ENCODE assay signal across 13 cellular contexts in the genomic region with DNA sequence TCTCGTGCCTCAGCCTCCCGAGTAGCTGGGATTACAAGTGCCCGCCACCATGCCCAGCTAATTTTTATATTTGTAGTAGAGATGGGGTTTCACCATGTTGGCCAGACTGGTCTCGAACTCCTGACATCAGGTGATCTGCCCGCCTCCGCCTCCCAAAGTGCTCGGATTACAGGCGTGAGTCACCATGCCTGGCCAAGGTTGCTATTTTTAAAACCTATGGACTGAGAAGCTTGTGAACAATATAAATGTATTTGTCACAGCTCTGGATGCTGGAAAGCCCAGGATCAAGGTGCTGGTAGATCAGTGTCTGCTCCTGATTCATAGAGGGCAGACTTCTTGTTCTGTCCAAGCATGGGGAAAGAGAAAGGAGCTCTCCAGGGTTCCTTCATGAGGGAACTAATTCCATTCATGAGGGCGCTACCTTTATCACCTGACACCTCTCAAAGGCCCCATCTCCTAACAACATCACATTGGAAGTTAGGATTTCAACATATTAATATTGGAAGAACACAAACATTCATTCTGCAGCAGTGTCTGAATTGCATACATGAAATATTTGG. TPM values are rescaled to one million over a fixed set of nuclear protein-coding genes. Genes with fewer than 3 reads are reported as not detected.
DNase-seq lines count a peak whose midpoint lies in the region; ATAC-seq and TF ChIP-seq lines count a peak whose summit lies in the region.
"Had no signal": no experiment of that assay in that cellular context is flagged by ENCODE, and none has a peak within 500 bp of the region (broad histone marks: within the 10 kb centered on the region; RNA-seq: fewer than 3 reads in every experiment).

No MANE protein-coding gene starts in this region.

- intact Hi-C loops in heart left ventricle (cut with DNase I) = no loop called here
- intact Hi-C loops in OCI-LY7 (cut with micrococcal nuclease; ENCODE audit: unreplicated experiment) = no loop called here

- no peak for ATAC-seq in activated naive CD8-positive, alpha-beta T cell treated with anti-CD3 and anti-CD28 coated beads, Interleukin-2, amount 50 U/mL, for 24 hours
- no peak for ATAC-seq in T-cell (replicated peaks in 1 of 4)
- ATAC-seq in heart left ventricle = no peak
- ATAC-seq: left cardiac atrium had no signal

- H3K4me3 Mint-ChIP-seq in activated naive CD8-positive, alpha-beta T cell = no peak overlapping the region
- no peak overlapping the region for H3K4me3 Mint-ChIP-seq in activated naive CD8-positive, alpha-beta T cell treated with anti-CD3 and anti-CD28 coated beads, Interleukin-2, amount 50 U/mL, for 24 hours
- H3K4me3 Mint-ChIP-seq in T-cell = no peak overlapping the region
- no peak overlapping the region for H3K4me3 Mint-ChIP-seq in nephron progenitor cell

- H3K27me3 Mint-ChIP-seq in activated naive CD8-positive, alpha-beta T cell = no peaks in the 10 kb centered on the region
- H3K27me3 Mint-ChIP-seq in activated naive CD8-positive, alpha-beta T cell treated with anti-CD3 and anti-CD28 coated beads, Interleukin-2, amount 50 U/mL, for 24 hours = no peaks in the 10 kb centered on the region
- no peaks in the 10 kb centered on the region for H3K27me3 Mint-ChIP-seq in T-cell
- no peaks in the 10 kb centered on the region for H3K27me3 Mint-ChIP-seq in nephron progenitor cell (ENCODE audit: low read depth, poor library complexity)

- H3K9me3 Mint-ChIP-seq in activated naive CD8-positive, alpha-beta T cell (ENCODE audit: low read depth) = no peaks in the 10 kb centered on the region
- H3K9me3 Mint-ChIP-seq in activated naive CD8-positive, alpha-beta T cell treated with anti-CD3 and anti-CD28 coated beads, Interleukin-2, amount 50 U/mL, for 24 hours = no peaks in the 10 kb centered on the region
- H3K9me3 Mint-ChIP-seq in T-cell (no peaks in the 10 kb centered on the region), nephron progenitor cell (no peaks in the 10 kb centered on the region)

- H3K27ac ChIP-seq in heart left ventricle (no peak overlapping the region), OCI-LY7 (ENCODE audit: low read depth, low read length, poor library complexity, severe bottlenecking) (no peak overlapping the region)
- H3K27ac ChIP-seq: SJCRH30 had no signal

- H3K9me3 ChIP-seq in heart left ventricle (no peaks in the 10 kb centered on the region), OCI-LY7 (ENCODE audit: low read length) (no peaks in the 10 kb centered on the region)
- H3K9me3 ChIP-seq: SJCRH30 had no signal

- H3K36me3 Mint-ChIP-seq in activated naive CD8-positive, alpha-beta T cell = peaks cover 13% of the 10 kb centered on the region
- H3K36me3 Mint-ChIP-seq in activated naive CD8-positive, alpha-beta T cell treated with anti-CD3 and anti-CD28 coated beads, Interleukin-2, amount 50 U/mL, for 24 hours (ENCODE audit: low read depth) = peaks cover 61% of the 10 kb centered on the region
- peaks cover 48% of the 10 kb centered on the region for H3K36me3 Mint-ChIP-seq in T-cell
- peaks cover 76% of the 10 kb centered on the region for H3K36me3 Mint-ChIP-seq in nephron progenitor cell (ENCODE audit: low read depth)

- H2AFZ ChIP-seq in OCI-LY7 (ENCODE audit: low read length) = no peak overlapping the region

- no peaks in the 10 kb centered on the region for H4K20me1 ChIP-seq in OCI-LY7 (ENCODE audit: insufficient read depth, low read length)

- POLR2A ChIA-PET in T-cell (lab: Charles Lee) (interaction anchor here in 1 of 2 donors (0.6 kb wide), 1 partner anchor 35 kb away, joined by 5 read pairs; no protein-coding TSS in a partner anchor), OCI-LY7 (lab: Charles Lee) (no interaction called here)

- CTCF ChIA-PET in T-cell (lab: Charles Lee) = interaction anchor here in 1 of 2 donors (0.9 to 1.4 kb wide), 2 partner anchors 13 to 34 kb away, joined by 3 to 4 read pairs; no protein-coding TSS in a partner anchor
- CTCF ChIA-PET in OCI-LY7 (lab: Charles Lee; ENCODE audit: unreplicated experiment) = no interaction called here

- no peak for TF ChIP-seq POLR2A in heart left ventricle (IDR thresholded peaks at IDR 0.05)

- no peak for DNase-seq in activated naive CD8-positive, alpha-beta T cell treated with anti-CD3 and anti-CD28 coated beads, Interleukin-2, amount 50 U/mL, for 24 hours
- DNase-seq in T-cell (no peak), fibroblast of mammary gland (ENCODE audit: low read depth) (peak; percentile 30), nephron progenitor cell (no peak), heart left ventricle (no peak), NOMO-1 (lab: John Stamatoyannopoulos, UW; ENCODE audit: unreplicated experiment in 2 of 2) (no peak), OCI-LY7 (ENCODE audit: low spot score) (no peak)
- DNase-seq: activated naive CD4-positive, alpha-beta T cell treated with Interleukin-2 at 50 U/mL for 16 hours; Karpas-422; left cardiac atrium; SJCRH30 had no signal

- no peak overlapping the region for H3K4me2 ChIP-seq in OCI-LY7 (ENCODE audit: low read length)

- no peak overlapping the region for H3K4me3 ChIP-seq in fibroblast of mammary gland (ENCODE audit: control insufficient read depth, low read depth, low read length)
- no peak overlapping the region for H3K4me3 ChIP-seq in heart left ventricle
- no peak overlapping the region for H3K4me3 ChIP-seq in OCI-LY7 (ENCODE audit: low read depth, low read length, poor library complexity, severe bottlenecking)
- H3K4me3 ChIP-seq: SJCRH30 had no signal

- WGBS in heart left ventricle, 4 donors = 92 to 95% (median 94%) methylated on average over 9 of the region's 9 CpGs

- H3K27me3 ChIP-seq in heart left ventricle = no peaks in the 10 kb centered on the region
- H3K27me3 ChIP-seq: SJCRH30 had no signal

- H3K27ac Mint-ChIP-seq in activated naive CD8-positive, alpha-beta T cell = peak overlapping the region; percentile 80
- no peak overlapping the region for H3K27ac Mint-ChIP-seq in activated naive CD8-positive, alpha-beta T cell treated with anti-CD3 and anti-CD28 coated beads, Interleukin-2, amount 50 U/mL, for 24 hours
- H3K27ac Mint-ChIP-seq in T-cell = peak overlapping the region; percentile 22 to 43
- H3K27ac Mint-ChIP-seq in nephron progenitor cell = no peak overlapping the region

- H3K4me1 Mint-ChIP-seq in activated naive CD8-positive, alpha-beta T cell (ENCODE audit: low read depth) = peaks cover 24% of the 10 kb centered on the region
- H3K4me1 Mint-ChIP-seq in activated naive CD8-positive, alpha-beta T cell treated with anti-CD3 and anti-CD28 coated beads, Interleukin-2, amount 50 U/mL, for 24 hours = peaks cover 36% of the 10 kb centered on the region
- H3K4me1 Mint-ChIP-seq in T-cell = peaks cover 23 to 35% (median 34%) of the 10 kb centered on the region in 3 donors
- peaks cover 7% of the 10 kb centered on the region for H3K4me1 Mint-ChIP-seq in nephron progenitor cell

- H3K4me1 ChIP-seq in heart left ventricle (peaks cover 0 to 6% (median 2%) of the 10 kb centered on the region in 12 donors), OCI-LY7 (ENCODE audit: insufficient read depth, low read length, poor library complexity, severe bottlenecking) (peaks cover 6% of the 10 kb centered on the region)
- H3K4me1 ChIP-seq: SJCRH30 had no signal

- no peaks in the 10 kb centered on the region for H3K9me2 ChIP-seq in OCI-LY7 (ENCODE audit: insufficient read depth, low read length)

- no peak for TF ChIP-seq CTCF in fibroblast of mammary gland (conservative IDR thresholded peaks at IDR 0.05; ENCODE audit: control insufficient read depth, insufficient read depth, low read depth, low read length)
- no peak for TF ChIP-seq CTCF in nephron progenitor cell (IDR thresholded peaks at IDR 0.05)
- no peak for TF ChIP-seq CTCF in heart left ventricle (IDR thresholded peaks at IDR 0.05)
- TF ChIP-seq CTCF in OCI-LY7 (conservative IDR thresholded peaks at IDR 0.05; ENCODE audit: low read length) = no peak

- peaks cover 6% of the 10 kb centered on the region; the same call in 1 of the 2 replicates for H3K79me2 ChIP-seq in OCI-LY7 (ENCODE audit: insufficient read depth, low read depth, low read length)

- peaks cover 0 to 86% (median 50%) of the 10 kb centered on the region in 9 donors for H3K36me3 ChIP-seq in heart left ventricle
- H3K36me3 ChIP-seq in OCI-LY7 (ENCODE audit: insufficient read depth, low read length) = peaks cover 78% of the 10 kb centered on the region

- no TSS peak for BruUV-seq in OCI-LY7 (replicated peaks; lab: Mats Ljungman, UMichigan)

RNA-seq across cellular contexts. Expression of a gene that starts 16.1 kb away (rescaled TPM):
- total RNA-seq in T-cell = 100 to 1,000 TPM; 146 to 224 (median 191) TPM
- 10 to 100 TPM; 18.3 to 49.0 (median 28.8) TPM for total RNA-seq in heart left ventricle
- polyA plus RNA-seq in heart left ventricle = 10 to 100 TPM; 22.6 to 23.1 TPM
- total RNA-seq in OCI-LY7 (2014; rRNA removed; shearing (Covaris generic)) = 51.0 and 52.5 TPM in 2 replicates
- total RNA-seq in OCI-LY7 (2022) = 56.1 and 82.9 TPM in 2 replicates

RNA-seq across cellular contexts. Expression of a gene that starts 30.2 kb away (rescaled TPM):
- under 1 TPM in 2 of 5 donors, not detected in 3; 0.20 to 0.41 TPM for total RNA-seq in T-cell
- 1 to 10 TPM in 1 of 9 donors, under 1 TPM in 6, not detected in 2; 0.16 to 1.5 (median 0.32) TPM for total RNA-seq in heart left ventricle
- polyA plus RNA-seq in heart left ventricle = 1 to 10 TPM in 1 of 2 donors, under 1 TPM in 1; 0.19 to 1.0 TPM
- not detected in 2 replicates for total RNA-seq in OCI-LY7 (2014; rRNA removed; shearing (Covaris generic))
- not detected in 2 replicates for total RNA-seq in OCI-LY7 (2022)
- total RNA-seq: fibroblast of lung had no signal

Comparison
In these comparisons a context has a peak if more than half of its experiments do, and no peak if none do; other contexts are left out.
1. H3K27ac Mint-ChIP-seq: peak in activated naive CD8-positive, alpha-beta T cell (single experiment) and T-cell (2 of 2); none in activated naive CD8-positive, alpha-beta T cell treated with anti-CD3 and anti-CD28 coated beads, Interleukin-2, amount 50 U/mL, for 24 hours (single experiment) and nephron progenitor cell (single experiment).